1 cellular context compared by ENCODE assay signal in the genomic region with DNA sequence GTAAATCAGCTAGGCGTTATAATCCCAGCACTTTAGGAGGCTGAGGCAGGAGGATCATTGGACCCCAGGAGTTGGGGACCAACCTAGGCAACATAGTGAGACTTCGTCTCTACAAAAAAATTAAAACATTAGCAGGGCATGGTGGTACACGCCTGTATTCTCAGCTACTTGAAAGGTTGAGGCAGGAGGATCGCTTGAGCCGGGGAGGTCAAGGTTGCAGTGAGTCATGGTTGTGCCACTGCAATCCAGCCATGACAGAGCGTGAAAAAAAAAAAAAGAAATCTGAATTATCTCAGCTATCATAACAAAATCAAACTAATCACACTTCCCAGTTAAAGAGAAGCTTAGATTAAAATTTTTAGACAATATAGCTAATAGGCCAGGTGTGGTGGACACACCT.
TF ChIP-seq lines count a peak whose summit lies in the region.

No MANE protein-coding gene starts in this region.

TF ChIP-seq in HepG2, 621 proteins besides CTCF, POLR2A, EP300 and RAD21:
- TF ChIP-seq FOSL2 (CRISPR knock-in tag; IDR thresholded peaks at IDR 0.05) (peak; percentile 33), DPF2 (CRISPR knock-in tag; IDR thresholded peaks at IDR 0.05; ENCODE audit: borderline replicate concordance, low read depth) (no peak), TOE1 (CRISPR knock-in tag; IDR thresholded peaks at IDR 0.05) (no peak)
- TF ChIP-seq, protein P1, sequence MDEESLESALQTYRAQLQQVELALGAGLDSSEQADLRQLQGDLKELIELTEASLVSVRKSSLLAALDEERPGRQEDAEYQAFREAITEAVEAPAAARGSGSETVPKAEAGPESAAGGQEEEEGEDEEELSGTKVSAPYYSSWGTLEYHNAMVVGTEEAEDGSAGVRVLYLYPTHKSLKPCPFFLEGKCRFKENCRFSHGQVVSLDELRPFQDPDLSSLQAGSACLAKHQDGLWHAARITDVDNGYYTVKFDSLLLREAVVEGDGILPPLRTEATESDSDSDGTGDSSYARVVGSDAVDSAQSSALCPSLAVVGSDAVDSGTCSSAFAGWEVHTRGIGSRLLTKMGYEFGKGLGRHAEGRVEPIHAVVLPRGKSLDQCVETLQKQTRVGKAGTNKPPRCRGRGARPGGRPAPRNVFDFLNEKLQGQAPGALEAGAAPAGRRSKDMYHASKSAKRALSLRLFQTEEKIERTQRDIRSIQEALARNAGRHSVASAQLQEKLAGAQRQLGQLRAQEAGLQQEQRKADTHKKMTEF (CRISPR knock-in tag; IDR thresholded peaks at IDR 0.05) = no peak
- TF ChIP-seq, protein P2, sequence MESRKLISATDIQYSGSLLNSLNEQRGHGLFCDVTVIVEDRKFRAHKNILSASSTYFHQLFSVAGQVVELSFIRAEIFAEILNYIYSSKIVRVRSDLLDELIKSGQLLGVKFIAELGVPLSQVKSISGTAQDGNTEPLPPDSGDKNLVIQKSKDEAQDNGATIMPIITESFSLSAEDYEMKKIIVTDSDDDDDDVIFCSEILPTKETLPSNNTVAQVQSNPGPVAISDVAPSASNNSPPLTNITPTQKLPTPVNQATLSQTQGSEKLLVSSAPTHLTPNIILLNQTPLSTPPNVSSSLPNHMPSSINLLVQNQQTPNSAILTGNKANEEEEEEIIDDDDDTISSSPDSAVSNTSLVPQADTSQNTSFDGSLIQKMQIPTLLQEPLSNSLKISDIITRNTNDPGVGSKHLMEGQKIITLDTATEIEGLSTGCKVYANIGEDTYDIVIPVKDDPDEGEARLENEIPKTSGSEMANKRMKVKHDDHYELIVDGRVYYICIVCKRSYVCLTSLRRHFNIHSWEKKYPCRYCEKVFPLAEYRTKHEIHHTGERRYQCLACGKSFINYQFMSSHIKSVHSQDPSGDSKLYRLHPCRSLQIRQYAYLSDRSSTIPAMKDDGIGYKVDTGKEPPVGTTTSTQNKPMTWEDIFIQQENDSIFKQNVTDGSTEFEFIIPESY (CRISPR knock-in tag; IDR thresholded peaks at IDR 0.05) = 0 out of 2 replicates have a peak, but pooled peaks have one; percentile 25
TF ChIP-seq in HepG2: peak in this region for 2.
